10 cellular contexts compared by ENCODE assay signal in genomic region chr3:195678391-195679015, GRCh38. TPM values are rescaled to one million over a fixed set of nuclear protein-coding genes. Genes with fewer than 3 reads are reported as not detected.
DNase-seq lines count a peak whose midpoint lies in the region; ATAC-seq, FAIRE-seq and TF ChIP-seq lines count a peak whose summit lies in the region.
"Not testable (repeated sequence)": the region's sequence is repeated elsewhere in the genome, so short reads cannot be mapped to it uniquely, and the experiment has no call there.
"Had no signal": no experiment of that assay in that cellular context is flagged by ENCODE, and none has a peak within 500 bp of the region (broad histone marks: within the 10 kb centered on the region; RNA-seq: fewer than 3 reads in every experiment).

No MANE protein-coding gene starts in this region.

- peak; percentile 10 for ATAC-seq in esophagus mucosa
- ATAC-seq in sciatic nerve, result not testable (repeated sequence)

- FAIRE-seq in astrocyte (lab: Jason Lieb, UNC); kidney (lab: Jason Lieb, UNC): not testable (repeated sequence)

- TF ChIP-seq CTCF in astrocyte (IDR thresholded peaks at IDR 0.05; ENCODE audit: insufficient read depth, low read depth, low read length); kidney (IDR thresholded peaks at IDR 0.05; ENCODE audit: borderline replicate concordance, extremely low read depth, insufficient read depth); nephron progenitor cell (IDR thresholded peaks at IDR 0.05): not testable (repeated sequence)

- not testable (repeated sequence) for H3K4me2 ChIP-seq in astrocyte (ENCODE audit: low read length)

- H3K9ac ChIP-seq in astrocyte (ENCODE audit: low read length); kidney (ENCODE audit: low read length in 2 of 2): not testable (repeated sequence)

- H3K27ac ChIP-seq in astrocyte (ENCODE audit: low read depth, low read length); kidney (ENCODE audit: low read depth in 2 of 2, low read length in 2 of 2): not testable (repeated sequence)

- not testable (repeated sequence) for H3K9me3 ChIP-seq in astrocyte (ENCODE audit: insufficient read depth, low read depth, low read length); kidney (ENCODE audit: control insufficient read depth in 1 of 2, low read length in 2 of 2)

- H3K36me3 Mint-ChIP-seq in activated T-helper 1 cell treated with anti-CD3 and anti-CD28 coated beads, Interleukin-12 subunit alpha, Interleukin-12 subunit beta, Interleukin-2, Interleukin-4 antibody, amounts not matched to agents 30 ng/mL and 10 ng/mL and 1 ng/mL, durations not matched to agents 14 hours and 24 hours and 36 hours (ENCODE audit: low read depth), result peaks cover 33% of the 10 kb centered on the region
- H3K36me3 Mint-ChIP-seq in astrocyte (ENCODE audit: low read depth, unreplicated experiment), result not testable (repeated sequence)
- H3K36me3 Mint-ChIP-seq in nephron progenitor cell (ENCODE audit: low read depth), result peaks cover 36% of the 10 kb centered on the region

- H3K27me3 Mint-ChIP-seq in activated T-helper 1 cell treated with anti-CD3 and anti-CD28 coated beads, Interleukin-12 subunit alpha, Interleukin-12 subunit beta, Interleukin-2, Interleukin-4 antibody, amounts not matched to agents 30 ng/mL and 10 ng/mL and 1 ng/mL, durations not matched to agents 14 hours and 24 hours and 36 hours (ENCODE audit: insufficient read depth); astrocyte (ENCODE audit: low read depth, unreplicated experiment); nephron progenitor cell (ENCODE audit: low read depth, poor library complexity): not testable (repeated sequence)

- not testable (repeated sequence) for H3K4me1 Mint-ChIP-seq in activated T-helper 1 cell treated with anti-CD3 and anti-CD28 coated beads, Interleukin-12 subunit alpha, Interleukin-12 subunit beta, Interleukin-2, Interleukin-4 antibody, amounts not matched to agents 30 ng/mL and 10 ng/mL and 1 ng/mL, durations not matched to agents 14 hours and 24 hours and 36 hours (ENCODE audit: low read depth); astrocyte (ENCODE audit: low read depth, unreplicated experiment); nephron progenitor cell

- H4K20me1 ChIP-seq in astrocyte (ENCODE audit: insufficient read depth, low read length), result not testable (repeated sequence)

- not testable (repeated sequence) for H3K4me1 ChIP-seq in astrocyte (ENCODE audit: insufficient read depth, low read length); kidney (ENCODE audit: control insufficient read depth in 1 of 2, insufficient read depth in 1 of 2, low read depth in 1 of 2, low read length in 2 of 2)

- not testable (repeated sequence) for H3K9me3 Mint-ChIP-seq in activated T-helper 1 cell treated with anti-CD3 and anti-CD28 coated beads, Interleukin-12 subunit alpha, Interleukin-12 subunit beta, Interleukin-2, Interleukin-4 antibody, amounts not matched to agents 30 ng/mL and 10 ng/mL and 1 ng/mL, durations not matched to agents 14 hours and 24 hours and 36 hours; astrocyte (ENCODE audit: unreplicated experiment); nephron progenitor cell

- H3K4me3 ChIP-seq in astrocyte (ENCODE audit: insufficient read depth, low read depth, low read length); kidney (ENCODE audit: low read length in 2 of 2): not testable (repeated sequence)

- not testable (repeated sequence) for H3K36me3 ChIP-seq in astrocyte (ENCODE audit: insufficient read depth, low read length)
- peaks cover 4 to 38% of the 10 kb centered on the region in 2 donors for H3K36me3 ChIP-seq in kidney (ENCODE audit: control insufficient read depth in 1 of 2, insufficient read depth in 2 of 2, low read length in 2 of 2)

- peak overlapping the region; percentile 72 for H3K27ac Mint-ChIP-seq in activated T-helper 1 cell treated with anti-CD3 and anti-CD28 coated beads, Interleukin-12 subunit alpha, Interleukin-12 subunit beta, Interleukin-2, Interleukin-4 antibody, amounts not matched to agents 30 ng/mL and 10 ng/mL and 1 ng/mL, durations not matched to agents 14 hours and 24 hours and 36 hours
- H3K27ac Mint-ChIP-seq in astrocyte (ENCODE audit: unreplicated experiment), result not testable (repeated sequence)
- peak overlapping the region; percentile 75 for H3K27ac Mint-ChIP-seq in nephron progenitor cell

- DNase-seq in HCEC 1CT (peak; percentile 28), kidney (peak; percentile 49), sciatic nerve (ENCODE audit: low spot score) (peak; percentile 45)
- DNase-seq in activated T-helper 1 cell treated with anti-CD3 and anti-CD28 coated beads, Interleukin-12 subunit alpha, Interleukin-12 subunit beta, Interleukin-2, Interleukin-4 antibody, amounts not matched to agents 30 ng/mL and 10 ng/mL and 1 ng/mL, durations not matched to agents 14 hours and 24 hours and 36 hours (ENCODE audit: low spot score); astrocyte (ENCODE audit: low read depth); nephron progenitor cell: not testable (repeated sequence)

- not testable (repeated sequence) for H3K4me3 Mint-ChIP-seq in activated T-helper 1 cell treated with anti-CD3 and anti-CD28 coated beads, Interleukin-12 subunit alpha, Interleukin-12 subunit beta, Interleukin-2, Interleukin-4 antibody, amounts not matched to agents 30 ng/mL and 10 ng/mL and 1 ng/mL, durations not matched to agents 14 hours and 24 hours and 36 hours; nephron progenitor cell
- peak overlapping the region; percentile 8 for H3K4me3 Mint-ChIP-seq in astrocyte (ENCODE audit: unreplicated experiment)

- intact Hi-C loops in activated T-helper 1 cell treated with anti-CD3 and anti-CD28 coated beads, Interleukin-12 subunit alpha, Interleukin-12 subunit beta, Interleukin-2, Interleukin-4 antibody, amounts not matched to agents 30 ng/mL and 10 ng/mL and 1 ng/mL, durations not matched to agents 14 hours and 24 hours and 36 hours (cut with micrococcal nuclease); kidney (cut with DNase I); sciatic nerve (cut with DNase I): not testable (repeated sequence)

- not testable (repeated sequence) for H3K27me3 ChIP-seq in astrocyte (ENCODE audit: insufficient read depth, low read length)

- H2AFZ ChIP-seq in astrocyte (ENCODE audit: low read depth, low read length), result not testable (repeated sequence)

- not testable (repeated sequence) for H3K79me2 ChIP-seq in astrocyte (ENCODE audit: insufficient read depth, low read length)

RNA-seq across cellular contexts. Expression of gene MUC20, which starts 42.3 kb away (rescaled TPM):
- 5.0 and 6.6 TPM in 2 replicates for total RNA-seq in activated T-helper 1 cell treated with anti-CD3 and anti-CD28 coated beads, Interleukin-12 subunit alpha, Interleukin-12 subunit beta, Interleukin-2, Interleukin-4 antibody, amounts not matched to agents 30 ng/mL and 10 ng/mL and 1 ng/mL, durations not matched to agents 14 hours and 24 hours and 36 hours
- 0.41 TPM in 1 of 2 replicates, not detected in the other for total RNA-seq in astrocyte
- total RNA-seq in esophagus mucosa, result 34.9 TPM
- total RNA-seq in kidney, result 42.6 TPM
- 53.3 TPM for polyA plus RNA-seq in kidney (ENCODE audit: insufficient read depth, low read depth, low replicate concordance)
- total RNA-seq in sciatic nerve, result 28.7 TPM
- total RNA-seq: Daoy, GM23338, HT1080 had no signal
